Comparison of ENCODE assay signal across 10 cellular contexts in genomic region chr16:61480250-61480649, GRCh38.
"Had no signal": no experiment of that assay in that cellular context is flagged by ENCODE, and none has a peak within 500 bp of the region (broad histone marks: within the 10 kb centered on the region; RNA-seq: fewer than 3 reads in every experiment).

No MANE protein-coding gene starts in this region.

- H3K4me3 Mint-ChIP-seq: GM23338, H9, HFFc6 had no signal

- ATAC-seq: GM23338, HCT116 had no signal

- FAIRE-seq: H54 had no signal

- DNase-seq: GM23248, GOT3, H7, H9, HCEC 1CT, HFFc6 had no signal

- H3K4me1 Mint-ChIP-seq: GM23338, H9 had no signal

- H3K4me1 ChIP-seq: HAP-1 had no signal

- H3K27ac ChIP-seq: GM23248 had no signal

- H3K27ac Mint-ChIP-seq: GM23338, H9, HFFc6 had no signal

- H3K9me3 ChIP-seq: HAP-1 had no signal

- H3K4me2 ChIP-seq: GM23338 had no signal

- H2AFZ ChIP-seq: GM23248, GM23338 had no signal

- H3K36me3 ChIP-seq: HAP-1 had no signal

- H3K9ac ChIP-seq: GM23248 had no signal

- H3K4me3 ChIP-seq: GM23248, GM23338, HAP-1 had no signal
